13 cellular contexts compared by ENCODE assay signal in the genomic region with DNA sequence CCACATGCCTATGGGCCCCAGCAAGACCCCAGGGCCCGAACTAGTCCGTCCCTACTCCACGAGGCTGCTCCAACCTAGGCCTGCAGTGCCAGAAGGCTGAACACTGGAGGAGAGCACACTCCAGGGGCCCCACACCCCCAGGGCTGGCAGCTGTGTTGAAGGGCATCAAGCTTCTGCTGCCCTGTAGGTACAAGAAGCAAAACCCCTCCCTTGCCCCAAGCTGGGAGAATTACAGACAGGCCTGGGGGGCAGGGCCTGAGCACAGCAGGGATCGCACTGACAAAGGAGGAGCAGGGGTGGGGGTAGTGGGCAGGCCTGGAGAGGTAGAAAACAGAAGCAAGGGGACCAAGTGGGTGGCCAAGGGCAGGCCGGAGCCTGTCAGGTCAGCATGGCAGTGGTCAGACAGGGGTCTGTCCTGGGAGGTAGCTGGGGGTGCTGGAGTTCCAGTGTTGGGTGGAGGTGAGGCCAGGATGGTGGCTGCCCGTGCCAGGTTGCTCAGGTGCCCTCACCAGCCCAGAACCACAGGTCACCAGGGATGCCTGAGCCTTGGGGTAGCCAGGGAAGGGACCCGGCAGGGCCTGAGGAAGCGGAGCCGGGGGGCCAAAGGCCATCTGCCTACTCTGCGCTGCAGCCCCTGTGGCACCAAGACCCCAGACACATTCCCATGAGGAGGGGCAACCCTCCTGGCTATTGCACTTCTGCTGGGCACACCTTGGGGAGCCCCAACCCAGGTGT.
"Had no signal": no experiment of that assay in that cellular context is flagged by ENCODE, and none has a peak within 500 bp of the region (broad histone marks: within the 10 kb centered on the region; RNA-seq: fewer than 3 reads in every experiment).

No MANE protein-coding gene starts in this region.

- H3K9me3 ChIP-seq: breast epithelium, esophagus muscularis mucosa, mucosa of descending colon had no signal

- FAIRE-seq: islet of Langerhans had no signal

- H3K27me3 ChIP-seq: breast epithelium, esophagus muscularis mucosa had no signal

- H3K27me3 Mint-ChIP-seq: activated CD4-positive, alpha-beta T cell treated with anti-CD3 and anti-CD28 coated beads, Interleukin-2, amount 10 ng/mL, durations not matched to agents 24 days and 14 days; activated naive CD8-positive, alpha-beta T cell; naive thymus-derived CD8-positive, alpha-beta T cell; progenitor cell of endocrine pancreas had no signal

- H3K4me2 ChIP-seq: smooth muscle cell had no signal

- H3K36me3 Mint-ChIP-seq: activated naive CD8-positive, alpha-beta T cell had no signal

- H3K4me3 Mint-ChIP-seq: activated CD4-positive, alpha-beta T cell treated with anti-CD3 and anti-CD28 coated beads, Interleukin-2, amount 10 ng/mL, durations not matched to agents 24 days and 14 days; activated naive CD8-positive, alpha-beta T cell had no signal

- H3K9me3 Mint-ChIP-seq: activated CD4-positive, alpha-beta T cell treated with anti-CD3 and anti-CD28 coated beads, Interleukin-2, amount 10 ng/mL, durations not matched to agents 24 days and 14 days had no signal

- H3K27ac ChIP-seq: esophagus muscularis mucosa had no signal

- H3K4me3 ChIP-seq: breast epithelium, esophagus muscularis mucosa, mucosa of descending colon, smooth muscle cell had no signal

- ATAC-seq: mucosa of descending colon; naive thymus-derived CD8-positive, alpha-beta T cell; right cardiac atrium had no signal

- DNase-seq: activated CD4-positive, alpha-beta T cell treated with anti-CD3 and anti-CD28 coated beads, Interleukin-2, amount 10 ng/mL, durations not matched to agents 24 days and 14 days; activated effector memory CD4-positive, alpha-beta T cell treated with Interleukin-2 at 50 U/mL for 16 hours; amygdala; naive thymus-derived CD8-positive, alpha-beta T cell; occipital lobe had no signal
